In genomic region chr3:196080517-196080841, GRCh38 we compare ENCODE assay signal across 8 cellular contexts. TPM values are rescaled to one million over a fixed set of nuclear protein-coding genes. Genes with fewer than 3 reads are reported as not detected.
DNase-seq lines count a peak whose midpoint lies in the region; ATAC-seq and TF ChIP-seq lines count a peak whose summit lies in the region.

No MANE protein-coding gene starts in this region.

- H3K27me3 Mint-ChIP-seq in progenitor cell of endocrine pancreas, result peaks cover 2% of the 10 kb centered on the region

- peaks cover 56% of the 10 kb centered on the region for H4K20me1 ChIP-seq in PC-9 (ENCODE audit: insufficient read depth)

- no peak overlapping the region for H2AFZ ChIP-seq in PC-9

- POLR2A ChIA-PET in PC-9 (lab: Charles Lee; ENCODE audit: unreplicated experiment), result interaction anchor here (0.6 kb wide), 1 partner anchor 103 kb away, joined by 3 read pairs; no protein-coding TSS in a partner anchor

- peak overlapping the region; percentile 94 for H3K4me2 ChIP-seq in PC-9

- H3K9me3 ChIP-seq in PC-9 (ENCODE audit: insufficient read depth, low read depth), result no peaks in the 10 kb centered on the region

- H3K36me3 ChIP-seq in PC-9 (ENCODE audit: low read depth), result peaks cover 12% of the 10 kb centered on the region

- BruUV-seq in PC-9 (replicated peaks; lab: Mats Ljungman, UMichigan), result no TSS peak

- no peaks in the 10 kb centered on the region for H3K27me3 ChIP-seq in PC-9 (ENCODE audit: insufficient read depth, low read depth)

- H3K4me1 Mint-ChIP-seq in progenitor cell of endocrine pancreas (ENCODE audit: low read depth), result peaks cover 17% of the 10 kb centered on the region

- H3K9me2 ChIP-seq in PC-9 (ENCODE audit: insufficient read depth), result no peaks in the 10 kb centered on the region

- H3K9me3 Mint-ChIP-seq in progenitor cell of endocrine pancreas (ENCODE audit: low read depth), result no peaks in the 10 kb centered on the region

- peaks cover 63% of the 10 kb centered on the region for H3K79me2 ChIP-seq in PC-9 (ENCODE audit: low read depth)

- peak overlapping the region; percentile 77 for H3K4me3 ChIP-seq in PC-9
- H3K4me3 ChIP-seq in epithelial cell of proximal tubule (ENCODE audit: low read depth, low read length), result peak overlapping the region; percentile 98

- no peak for TF ChIP-seq CTCF in PC-9 (conservative IDR thresholded peaks at IDR 0.05)
- TF ChIP-seq CTCF in epithelial cell of proximal tubule (conservative IDR thresholded peaks at IDR 0.05; ENCODE audit: low read depth, low read length), result no peak
- TF ChIP-seq CTCF in progenitor cell of endocrine pancreas (IDR thresholded peaks at IDR 0.05; ENCODE audit: unreplicated experiment), result no peak

- DNase-seq in ELR (ENCODE audit: low read depth) (peak; percentile 13), PC-9 (no peak), epithelial cell of proximal tubule (ENCODE audit: low read depth) (no peak), progenitor cell of endocrine pancreas (ENCODE audit: low spot score, unreplicated experiment) (no peak), NCI-H187 (lab: John Stamatoyannopoulos, UW) (no peak), NCI-H1694 treated with DMSO at 0.1 percent for 48 hours (lab: John Stamatoyannopoulos, UW) (no peak)

- H3F3A ChIP-seq in PC-9 (ENCODE audit: insufficient read depth, low read depth), result peaks cover 49% of the 10 kb centered on the region

- H3K4me3 Mint-ChIP-seq in progenitor cell of endocrine pancreas (ENCODE audit: low read depth), result peak overlapping the region; percentile 90

- intact Hi-C loops in PC-9 (cut with micrococcal nuclease; ENCODE audit: unreplicated experiment), result no loop called here

- peak overlapping the region; percentile 76 for H3K27ac ChIP-seq in PC-9

- ATAC-seq in GM19023 (IDR thresholded peaks at IDR 0.05; ENCODE audit: unreplicated experiment), result no peak
- ATAC-seq in HG03135 (IDR thresholded peaks at IDR 0.05; ENCODE audit: unreplicated experiment), result no peak

- CTCF ChIA-PET in PC-9 (lab: Charles Lee), result no interaction called here

- peaks cover 28% of the 10 kb centered on the region for H3K4me1 ChIP-seq in PC-9 (replicated peaks; ENCODE audit: insufficient read depth)

- peak overlapping the region; percentile 93 for H3K27ac Mint-ChIP-seq in progenitor cell of endocrine pancreas

- peaks cover 3% of the 10 kb centered on the region for H3K36me3 Mint-ChIP-seq in progenitor cell of endocrine pancreas (ENCODE audit: insufficient read depth)

RNA-seq across cellular contexts. Expression of gene TFRC, which starts 1.4 kb away (rescaled TPM):
- 134 and 195 TPM in 2 replicates for total RNA-seq in PC-9 (2021)
- 102 and 130 TPM in 2 replicates for total RNA-seq in epithelial cell of proximal tubule
- total RNA-seq in progenitor cell of endocrine pancreas, result 74.0 and 82.7 TPM in 2 replicates
